ENCODE assay signal across 11 cellular contexts in genomic region chr5:151238303-151238741, GRCh38. TPM values are rescaled to one million over a fixed set of nuclear protein-coding genes. Genes with fewer than 3 reads are reported as not detected.
DNase-seq lines count a peak whose midpoint lies in the region; ATAC-seq, FAIRE-seq and TF ChIP-seq lines count a peak whose summit lies in the region.
"Had no signal": no experiment of that assay in that cellular context is flagged by ENCODE, and none has a peak within 500 bp of the region (broad histone marks: within the 10 kb centered on the region; RNA-seq: fewer than 3 reads in every experiment).

No MANE protein-coding gene starts in this region.

- DNase-seq in K562 (ENCODE audit: extremely low read depth in 1 of 4, low spot score in 3 of 4): peak in 2 of 4 experiments; percentile 26 to 27
- no peak for DNase-seq in occipital lobe (lab: John Stamatoyannopoulos, UW)
- no peak for DNase-seq in epidermal melanocyte (ENCODE audit: insufficient read length, low spot score)
- no peak for DNase-seq in NCI-H524 treated with DMSO at 0.1 percent for 48 hours (lab: John Stamatoyannopoulos, UW)
- DNase-seq in hepatocyte (ENCODE audit: low spot score): no peak
- DNase-seq: SJCRH30 had no signal

- TF ChIP-seq EP300 in K562 (IDR thresholded peaks at IDR 0.05; ENCODE audit: low read length): no peak

- H3K9ac ChIP-seq in K562 (ENCODE audit: insufficient read depth in 1 of 2, low read depth in 2 of 2, low read length in 2 of 2) (peak overlapping the region in 1 of 2 experiments; percentile 61; a peak in 1 of 4 replicates), rectal smooth muscle tissue (ENCODE audit: low read length) (no peak overlapping the region)

- H4K20me1 ChIP-seq in K562 (replicated peaks; ENCODE audit: control insufficient read depth, insufficient read depth, low read length): no peaks in the 10 kb centered on the region
- H4K20me1 ChIP-seq in hepatocyte (ENCODE audit: insufficient read depth, poor library complexity, severe bottlenecking): no peaks in the 10 kb centered on the region

- CTCF ChIA-PET in K562 (lab: Yijun Ruan, JAX; ENCODE audit: low intra/inter-chr PET ratio): interaction anchor here (0.9 to 3.6 kb wide), 2 partner anchors 74 to 112 kb away, joined by 4 to 17 read pairs; no protein-coding TSS in a partner anchor

- POLR2A ChIA-PET in K562 (lab: Yijun Ruan, JAX): interaction anchor here (0.6 to 0.8 kb wide), 4 partner anchors 9 to 449 kb away, joined by 3 read pairs; partner anchors contain the start of gene GM2A

- ATAC-seq in GM18517 (IDR thresholded peaks at IDR 0.05; ENCODE audit: unreplicated experiment) (peak; percentile 30), HG02678 (IDR thresholded peaks at IDR 0.05; ENCODE audit: unreplicated experiment) (peak; percentile 31), K562 (peak; percentile 55)

- no peak for TF ChIP-seq RAD21 in K562 (CRISPR knock-in tag; conservative IDR thresholded peaks at IDR 0.05 in 1 of 2, IDR thresholded peaks at IDR 0.05 in 1 of 2)

- H3K27ac ChIP-seq in K562 (ENCODE audit: extremely low read depth, low read depth, low read length) (no peak overlapping the region), rectal smooth muscle tissue (ENCODE audit: low read depth, low read length) (peak overlapping the region; percentile 97), hepatocyte (no peak overlapping the region)
- H3K27ac ChIP-seq: SJCRH30 had no signal

- H2AFZ ChIP-seq in K562 (ENCODE audit: low read depth, low read length): peak overlapping the region; percentile 14; the same call in 1 of the 2 replicates
- no peak overlapping the region for H2AFZ ChIP-seq in hepatocyte

- in situ Hi-C loops in K562 (cut with MboI): loop anchor here (5.0 kb wide), 2 partner anchors 66 to 116 kb away; no protein-coding TSS in a partner anchor

- H3K36me3 ChIP-seq in K562 (ENCODE audit: control insufficient read depth, insufficient read depth, low read length) (no peaks in the 10 kb centered on the region), rectal smooth muscle tissue (ENCODE audit: control insufficient read depth, insufficient read depth, low read length) (no peaks in the 10 kb centered on the region), hepatocyte (replicated peaks; ENCODE audit: insufficient read depth, low read depth) (no peaks in the 10 kb centered on the region)
- H3K36me3 ChIP-seq: SJCRH30 had no signal

- intact Hi-C loops in K562 (cut with micrococcal nuclease): loop anchor here (2.0 kb wide), 3 partner anchors 74 to 236 kb away; no protein-coding TSS in a partner anchor

- H3K27me3 ChIP-seq in K562 (ENCODE audit: control insufficient read depth in 2 of 2, insufficient read depth in 2 of 2, low read length in 2 of 2) (peaks cover 0 to 24% of the 10 kb centered on the region in 2 experiments; a peak in 3 of 5 replicates), rectal smooth muscle tissue (ENCODE audit: control insufficient read depth, insufficient read depth, low read length) (no peaks in the 10 kb centered on the region), hepatocyte (no peaks in the 10 kb centered on the region)

- no peaks in the 10 kb centered on the region for H3K9me3 ChIP-seq in K562 (replicated peaks; ENCODE audit: control insufficient read depth, insufficient read depth, low read depth, low read length)
- no peaks in the 10 kb centered on the region for H3K9me3 ChIP-seq in hepatocyte (ENCODE audit: low read depth)
- H3K9me3 ChIP-seq: SJCRH30 had no signal

- H3K9me1 ChIP-seq in K562 (ENCODE audit: control insufficient read depth, insufficient read depth, low read length): no peaks in the 10 kb centered on the region

- BruUV-seq in K562 (replicated peaks; lab: Mats Ljungman, UMichigan): no TSS peak

- WGBS in K562 (ENCODE audit: insufficient coverage, low coverage, missing lambda C conversion rate): 8% methylated on average over 9 of the region's 14 CpGs
- 67% methylated on average over 12 of the region's 14 CpGs for WGBS in hepatocyte (ENCODE audit: low lambda C conversion rate, missing lambda C conversion rate)

- no peak overlapping the region for H3K4me3 ChIP-seq in K562
- peak overlapping the region; percentile 61 for H3K4me3 ChIP-seq in rectal smooth muscle tissue (ENCODE audit: low read length)
- no peak overlapping the region for H3K4me3 ChIP-seq in hepatocyte
- H3K4me3 ChIP-seq: SJCRH30 had no signal

- TF ChIP-seq CTCF in K562 (IDR thresholded peaks at IDR 0.05 in 2 of 3, conservative IDR thresholded peaks at IDR 0.05 in 1 of 3; ENCODE audit: insufficient read depth in 2 of 3, low read depth in 1 of 3, low read length in 3 of 3): no peak
- no peak for TF ChIP-seq CTCF in hepatocyte (IDR thresholded peaks at IDR 0.05; ENCODE audit: poor library complexity)

- no peaks in the 10 kb centered on the region for H3K9me2 ChIP-seq in hepatocyte (replicated peaks; ENCODE audit: insufficient read depth)

- TF ChIP-seq POLR2A in K562 (conservative IDR thresholded peaks at IDR 0.05): no peak

- H3K79me2 ChIP-seq in K562 (ENCODE audit: control insufficient read depth, insufficient read depth, low read length) (no peaks in the 10 kb centered on the region), hepatocyte (no peaks in the 10 kb centered on the region)

- H3K4me2 ChIP-seq in K562 (ENCODE audit: insufficient read depth, low read length) (no peak overlapping the region), hepatocyte (no peak overlapping the region)

- H3K4me1 ChIP-seq in K562 (replicated peaks in 1 of 2; ENCODE audit: control insufficient read depth in 2 of 2, insufficient read depth in 2 of 2, low read length in 2 of 2) (peaks cover 0 to 6% of the 10 kb centered on the region in 2 experiments; a peak in 3 of 5 replicates), rectal smooth muscle tissue (ENCODE audit: control insufficient read depth, insufficient read depth, low read length) (peaks cover 17% of the 10 kb centered on the region), hepatocyte (ENCODE audit: insufficient read depth) (peaks cover 8% of the 10 kb centered on the region)
- H3K4me1 ChIP-seq: SJCRH30 had no signal

- FAIRE-seq in K562 (lab: Jason Lieb, UNC): no peak
- FAIRE-seq: bronchial epithelial cell had no signal

TF ChIP-seq in K562, 482 proteins besides CTCF, POLR2A, EP300 and RAD21 (continues in another document):
- TF ChIP-seq BACH1 (tag; IDR thresholded peaks at IDR 0.05): no peak
- TF ChIP-seq HCFC1 (IDR thresholded peaks at IDR 0.05; ENCODE audit: low read depth, low read length): no peak
- peak; percentile 56; the same call in 1 of the 2 replicates for TF ChIP-seq VEZF1 (CRISPR knock-in tag; IDR thresholded peaks at IDR 0.05)

RNA-seq across cellular contexts. Expression of gene CCDC69, which starts 14.4 kb away (rescaled TPM):
- 4.2 and 7.7 TPM in 2 replicates for total RNA-seq in K562 (2011; cell fraction: chromatin; rRNA removed; ENCODE audit: low replicate concordance)
- total RNA-seq in K562 (2011; cell fraction: nucleolus; rRNA removed): 3.7 and 3.8 TPM in 2 replicates
- total RNA-seq in K562 (2011; cell fraction: nucleoplasm; rRNA removed): 5.5 and 8.5 TPM in 2 replicates
- 8.0 and 10.7 TPM in 2 replicates for total RNA-seq in K562 (2014; rRNA removed)
- 7.2 and 7.3 TPM in 2 replicates for total RNA-seq in K562 (2014; rRNA removed; fragmentation: Illumina TruSeq; extraction: Trizol)
- total RNA-seq in K562 (2015; rRNA removed; fragmentation: Illumina TruSeq; extraction: Trizol): 10.4 and 10.6 TPM in 2 replicates
- 7.5 and 7.6 TPM in 2 replicates for total RNA-seq in K562 (2021)
- polyA plus RNA-seq in K562 (2011; rRNA removed): 11.5 and 12.2 TPM in 2 replicates
- polyA plus RNA-seq in K562 (2011; cell fraction: cytosol; rRNA removed): 8.8 and 11.5 TPM in 2 replicates
- polyA plus RNA-seq in K562 (2011; cell fraction: nucleus; rRNA removed): 4.4 and 4.6 TPM in 2 replicates
- polyA plus RNA-seq in K562 (2012): 10.4 and 12.9 TPM in 2 replicates
- 9.6 and 11.1 TPM in 2 replicates for polyA plus RNA-seq in K562 (2014; fragmentation: Illumina TruSeq; extraction: Trizol)
- 1 to 10 TPM in 1 of 2 experiments, under 1 TPM in 1; 0.65 to 1.5 TPM for polyA plus RNA-seq in K562 (2014; fragmentation: Nextera tagmentation; extraction: Ambion mirVana)
- 6.6 and 7.2 TPM in 2 replicates for polyA plus RNA-seq in K562 (2014; rRNA removed)
- 8.0 and 8.5 TPM in 2 replicates for polyA minus RNA-seq in K562 (2011; rRNA and poly(A)+ RNA removed)
- polyA minus RNA-seq in K562 (2011; cell fraction: cytosol; rRNA and poly(A)+ RNA removed): 3.7 and 3.9 TPM in 2 replicates
- 1.8 and 3.9 TPM in 2 replicates for polyA minus RNA-seq in K562 (2011; cell fraction: nucleus; rRNA and poly(A)+ RNA removed)
- 0.78 TPM for total RNA-seq in occipital lobe
- total RNA-seq in hepatocyte: 22.4 and 28.7 TPM in 2 replicates
- polyA plus RNA-seq in hepatocyte: 23.6 and 27.3 TPM in 2 replicates
- polyA plus RNA-seq: neural cell had no signal

RNA-seq across cellular contexts. Expression of gene GM2A, which starts 14.7 kb away (rescaled TPM):
- total RNA-seq in K562 (2011; cell fraction: chromatin; rRNA removed; ENCODE audit: low replicate concordance): 6.6 and 8.0 TPM in 2 replicates
- 8.3 and 9.7 TPM in 2 replicates for total RNA-seq in K562 (2011; cell fraction: nucleolus; rRNA removed)
- 9.1 and 11.3 TPM in 2 replicates for total RNA-seq in K562 (2011; cell fraction: nucleoplasm; rRNA removed)
- total RNA-seq in K562 (2014; rRNA removed): 9.9 and 12.4 TPM in 2 replicates
- total RNA-seq in K562 (2014; rRNA removed; fragmentation: Illumina TruSeq; extraction: Trizol): 11.9 and 12.3 TPM in 2 replicates
- total RNA-seq in K562 (2015; rRNA removed; fragmentation: Illumina TruSeq; extraction: Trizol): 34.0 and 36.0 TPM in 2 replicates
- total RNA-seq in K562 (2021): 13.2 and 14.4 TPM in 2 replicates
- 5.8 and 9.1 TPM in 2 replicates for polyA plus RNA-seq in K562 (2011; rRNA removed)
- 5.6 and 8.0 TPM in 2 replicates for polyA plus RNA-seq in K562 (2011; cell fraction: cytosol; rRNA removed)
- 2.5 and 3.4 TPM in 2 replicates for polyA plus RNA-seq in K562 (2011; cell fraction: nucleus; rRNA removed)
- polyA plus RNA-seq in K562 (2012): 18.5 and 29.7 TPM in 2 replicates
- 10.6 and 11.1 TPM in 2 replicates for polyA plus RNA-seq in K562 (2014; fragmentation: Illumina TruSeq; extraction: Trizol)
- 1 to 10 TPM; 7.1 to 10.0 TPM for polyA plus RNA-seq in K562 (2014; fragmentation: Nextera tagmentation; extraction: Ambion mirVana)
- 7.3 TPM in 2 replicates for polyA plus RNA-seq in K562 (2014; rRNA removed)
- polyA minus RNA-seq in K562 (2011; rRNA and poly(A)+ RNA removed): 10.4 and 13.3 TPM in 2 replicates
- polyA minus RNA-seq in K562 (2011; cell fraction: cytosol; rRNA and poly(A)+ RNA removed): 6.2 and 9.7 TPM in 2 replicates
- 1.2 and 3.4 TPM in 2 replicates for polyA minus RNA-seq in K562 (2011; cell fraction: nucleus; rRNA and poly(A)+ RNA removed)
- 12.6 TPM for total RNA-seq in occipital lobe
- 27.6 and 28.3 TPM in 2 replicates for total RNA-seq in hepatocyte
- 11.4 and 14.9 TPM in 2 replicates for polyA plus RNA-seq in hepatocyte
